Comparison of ENCODE assay signal across 1 cellular context in genomic region chr6:47221565-47221964, GRCh38.
A peak's percentile ranks its signal among the peaks of the same experiment; 100 is the strongest.
TF ChIP-seq lines count a peak whose summit lies in the region.

No MANE protein-coding gene starts in this region.

TF ChIP-seq in H1, 55 proteins besides CTCF, POLR2A, EP300 and RAD21 (continued from another document):
- no peak for TF ChIP-seq BRCA1 (IDR thresholded peaks at IDR 0.05; ENCODE audit: low read depth, low read length)
- TF ChIP-seq KDM1A (IDR thresholded peaks at IDR 0.05; ENCODE audit: borderline replicate concordance, low read length): no peak
- no peak for TF ChIP-seq NRF1 (IDR thresholded peaks at IDR 0.05; ENCODE audit: low read depth, low read length)
- TF ChIP-seq RFX5 (IDR thresholded peaks at IDR 0.05; ENCODE audit: borderline replicate concordance, low read depth, low read length): no peak
- 0 out of 2 replicates have a peak, but pooled peaks have one; percentile 45 for TF ChIP-seq USF2 (IDR thresholded peaks at IDR 0.05; ENCODE audit: low read length)
- no peak for TF ChIP-seq TCF12 (IDR thresholded peaks at IDR 0.05; ENCODE audit: low read depth, low read length)
- TF ChIP-seq CREB1 (IDR thresholded peaks at IDR 0.05): peak; percentile 57
